ENCODE assay signal across 30 cellular contexts in the genomic region with DNA sequence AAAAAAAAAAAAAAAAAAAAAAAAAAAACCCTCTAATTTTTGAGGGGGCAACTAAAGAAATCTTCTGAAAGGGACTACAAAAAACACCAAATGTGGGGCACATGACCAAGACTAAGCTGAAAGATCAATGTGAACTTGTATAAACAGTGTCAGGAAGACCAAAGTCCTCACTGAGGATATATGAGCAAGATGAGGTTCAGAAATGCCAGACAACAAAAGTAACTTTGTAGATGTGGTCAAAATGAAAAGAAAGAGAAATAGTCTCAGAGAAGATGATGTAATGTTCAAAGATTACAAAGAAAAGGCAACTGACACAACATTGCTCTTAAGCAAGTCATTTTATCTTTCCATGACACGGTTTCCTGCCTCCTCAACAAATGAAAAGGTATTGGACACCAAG. TPM values are rescaled to one million over a fixed set of nuclear protein-coding genes. Genes with fewer than 3 reads are reported as not detected.
"Had no signal": no experiment of that assay in that cellular context is flagged by ENCODE, and none has a peak within 500 bp of the region (broad histone marks: within the 10 kb centered on the region; RNA-seq: fewer than 3 reads in every experiment).

No MANE protein-coding gene starts in this region.

- H3K4me3 ChIP-seq: ascending aorta, esophagus squamous epithelium, gastrocnemius medialis, ovary, smooth muscle cell, stomach, thyroid gland, upper lobe of left lung had no signal

- H3K4me1 ChIP-seq: ascending aorta, esophagus squamous epithelium, gastrocnemius medialis, stomach, thyroid gland, upper lobe of left lung had no signal

- H3K27me3 ChIP-seq: ascending aorta, esophagus squamous epithelium, gastrocnemius medialis, ovary, stomach, thyroid gland, upper lobe of left lung had no signal

- H3K27ac ChIP-seq: ascending aorta, epithelial cell of prostate, esophagus squamous epithelium, gastrocnemius medialis, ovary, stomach, thyroid gland, upper lobe of left lung, WERI-Rb-1 had no signal

- DNase-seq: activated CD4-positive, alpha-beta memory T cell treated with anti-CD3 and anti-CD28 coated beads for 36 hours; activated CD4-positive, alpha-beta T cell treated with anti-CD3 and anti-CD28 coated beads, Interleukin-2, amount 10 ng/mL, durations not matched to agents 24 days and 14 days; activated CD4-positive, CD25-positive, alpha-beta regulatory T cell treated with anti-CD3 and anti-CD28 coated beads, Interleukin-2, amount 50 U/mL, for 72 hours; activated CD8-positive, alpha-beta memory T cell treated with anti-CD3 and anti-CD28 coated beads, Interleukin-2, amount 50 U/mL, for 4 hours; activated effector memory CD4-positive, alpha-beta T cell treated with anti-CD3 and anti-CD28 coated beads, Interleukin-2, amount 50 U/mL, for 16 hours; activated naive CD4-positive, alpha-beta T cell treated with anti-CD3 and anti-CD28 coated beads for 36 hours; activated naive CD8-positive, alpha-beta T cell treated with anti-CD3 and anti-CD28 coated beads, Interleukin-2, amount 10 ng/mL, durations not matched to agents 7 days and 5 days; activated T-cell treated with anti-CD3 and anti-CD28 coated beads, Interleukin-2, amount 50 U/mL, for 1 hour; central memory CD4-positive, alpha-beta T cell; esophagus squamous epithelium; gastrocnemius medialis; glutamatergic neuron; left ventricle myocardium superior; midbrain; naive thymus-derived CD4-positive, alpha-beta T cell; ovary; retina; stimulated activated CD4-positive, alpha-beta T cell treated with anti-CD3 and anti-CD28 coated beads, Interleukin-2, amount 100 ng/mL, for 24 hours; stimulated activated naive B cell treated with anti-CD40 and anti-IgM and Interleukin-4, amounts not matched to agents 10 μg/mL and 1 μg/mL and 100 μg/mL, for 72 hours; stomach; T-helper 17 cell; T1000; thyroid gland; upper lobe of left lung; WERI-Rb-1 had no signal

- H3K9me3 ChIP-seq: ascending aorta, esophagus squamous epithelium, gastrocnemius medialis, ovary, stomach, thyroid gland, upper lobe of left lung had no signal

- H3K36me3 ChIP-seq: ascending aorta, esophagus squamous epithelium, gastrocnemius medialis, ovary, stomach, thyroid gland, upper lobe of left lung, WERI-Rb-1 had no signal

- ATAC-seq: gastrocnemius medialis; left ventricle myocardium superior; naive thymus-derived CD4-positive, alpha-beta T cell; stimulated activated naive B cell treated with anti-CD40 and anti-IgM and Interleukin-4, amounts not matched to agents 10 μg/mL and 1 μg/mL and 100 μg/mL, for 72 hours; T-helper 17 cell had no signal

RNA-seq across cellular contexts. Expression of a gene that starts 48.7 kb away (rescaled TPM):
- total RNA-seq: activated CD4-positive, alpha-beta memory T cell treated with anti-CD3 and anti-CD28 coated beads for 36 hours; activated CD4-positive, alpha-beta T cell treated with anti-CD3 and anti-CD28 coated beads, Interleukin-2, amount 10 ng/mL, durations not matched to agents 24 days and 14 days; activated CD8-positive, alpha-beta memory T cell treated with anti-CD3 and anti-CD28 coated beads for 36 hours; activated naive CD4-positive, alpha-beta T cell treated with anti-CD3 and anti-CD28 coated beads for 36 hours; activated naive CD8-positive, alpha-beta T cell treated with anti-CD3 and anti-CD28 coated beads, Interleukin-2, amount 10 ng/mL, durations not matched to agents 7 days and 5 days; activated T-helper 1 cell treated with anti-CD3 and anti-CD28 coated beads, Interleukin-12 subunit alpha, Interleukin-12 subunit beta, Interleukin-2, Interleukin-4 antibody, amounts not matched to agents 30 ng/mL and 10 ng/mL and 1 ng/mL, durations not matched to agents 14 hours and 24 hours and 36 hours; naive thymus-derived CD4-positive, alpha-beta T cell; T-helper 17 cell had no signal
- polyA plus RNA-seq: naive thymus-derived CD4-positive, alpha-beta T cell had no signal
